2 cellular contexts compared by ENCODE assay signal in the genomic region with DNA sequence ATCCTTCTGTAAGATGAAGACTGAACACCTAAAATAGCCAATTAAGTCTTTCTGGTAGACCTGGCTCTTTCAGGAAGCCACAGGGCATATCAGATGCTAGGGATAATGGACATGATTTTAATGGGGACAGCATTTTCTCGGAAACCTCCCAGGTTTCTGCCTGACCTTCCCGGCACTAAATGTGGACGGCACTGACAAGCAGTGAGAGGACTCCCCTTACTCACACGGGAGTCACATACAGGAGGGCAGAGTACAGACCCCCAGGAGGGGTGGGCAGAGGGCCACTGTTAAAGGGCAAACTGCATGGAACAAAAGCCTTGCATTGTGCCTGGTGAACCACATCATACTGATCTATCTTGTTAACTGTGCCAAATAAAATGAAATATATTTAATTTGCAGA.
TF ChIP-seq lines count a peak whose summit lies in the region.

No MANE protein-coding gene starts in this region.

TF ChIP-seq in neural cell, 6 proteins besides CTCF, POLR2A, EP300 and RAD21 (continued from another document):
- TF ChIP-seq, protein P1, sequence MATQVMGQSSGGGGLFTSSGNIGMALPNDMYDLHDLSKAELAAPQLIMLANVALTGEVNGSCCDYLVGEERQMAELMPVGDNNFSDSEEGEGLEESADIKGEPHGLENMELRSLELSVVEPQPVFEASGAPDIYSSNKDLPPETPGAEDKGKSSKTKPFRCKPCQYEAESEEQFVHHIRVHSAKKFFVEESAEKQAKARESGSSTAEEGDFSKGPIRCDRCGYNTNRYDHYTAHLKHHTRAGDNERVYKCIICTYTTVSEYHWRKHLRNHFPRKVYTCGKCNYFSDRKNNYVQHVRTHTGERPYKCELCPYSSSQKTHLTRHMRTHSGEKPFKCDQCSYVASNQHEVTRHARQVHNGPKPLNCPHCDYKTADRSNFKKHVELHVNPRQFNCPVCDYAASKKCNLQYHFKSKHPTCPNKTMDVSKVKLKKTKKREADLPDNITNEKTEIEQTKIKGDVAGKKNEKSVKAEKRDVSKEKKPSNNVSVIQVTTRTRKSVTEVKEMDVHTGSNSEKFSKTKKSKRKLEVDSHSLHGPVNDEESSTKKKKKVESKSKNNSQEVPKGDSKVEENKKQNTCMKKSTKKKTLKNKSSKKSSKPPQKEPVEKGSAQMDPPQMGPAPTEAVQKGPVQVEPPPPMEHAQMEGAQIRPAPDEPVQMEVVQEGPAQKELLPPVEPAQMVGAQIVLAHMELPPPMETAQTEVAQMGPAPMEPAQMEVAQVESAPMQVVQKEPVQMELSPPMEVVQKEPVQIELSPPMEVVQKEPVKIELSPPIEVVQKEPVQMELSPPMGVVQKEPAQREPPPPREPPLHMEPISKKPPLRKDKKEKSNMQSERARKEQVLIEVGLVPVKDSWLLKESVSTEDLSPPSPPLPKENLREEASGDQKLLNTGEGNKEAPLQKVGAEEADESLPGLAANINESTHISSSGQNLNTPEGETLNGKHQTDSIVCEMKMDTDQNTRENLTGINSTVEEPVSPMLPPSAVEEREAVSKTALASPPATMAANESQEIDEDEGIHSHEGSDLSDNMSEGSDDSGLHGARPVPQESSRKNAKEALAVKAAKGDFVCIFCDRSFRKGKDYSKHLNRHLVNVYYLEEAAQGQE (IDR thresholded peaks at IDR 0.05; ENCODE audit: borderline replicate concordance), result no peak
- TF ChIP-seq MXI1 (conservative IDR thresholded peaks at IDR 0.05; ENCODE audit: poor library complexity, severe bottlenecking), result no peak
- TF ChIP-seq POLR2AphosphoS5 (IDR thresholded peaks at IDR 0.05), result no peak

TF ChIP-seq in SK-N-SH treated with all-trans-retinoic acid at 6 μM for 48 hours, 23 proteins besides CTCF, POLR2A, EP300 and RAD21 (continued from another document):
- TF ChIP-seq, protein P2, sequence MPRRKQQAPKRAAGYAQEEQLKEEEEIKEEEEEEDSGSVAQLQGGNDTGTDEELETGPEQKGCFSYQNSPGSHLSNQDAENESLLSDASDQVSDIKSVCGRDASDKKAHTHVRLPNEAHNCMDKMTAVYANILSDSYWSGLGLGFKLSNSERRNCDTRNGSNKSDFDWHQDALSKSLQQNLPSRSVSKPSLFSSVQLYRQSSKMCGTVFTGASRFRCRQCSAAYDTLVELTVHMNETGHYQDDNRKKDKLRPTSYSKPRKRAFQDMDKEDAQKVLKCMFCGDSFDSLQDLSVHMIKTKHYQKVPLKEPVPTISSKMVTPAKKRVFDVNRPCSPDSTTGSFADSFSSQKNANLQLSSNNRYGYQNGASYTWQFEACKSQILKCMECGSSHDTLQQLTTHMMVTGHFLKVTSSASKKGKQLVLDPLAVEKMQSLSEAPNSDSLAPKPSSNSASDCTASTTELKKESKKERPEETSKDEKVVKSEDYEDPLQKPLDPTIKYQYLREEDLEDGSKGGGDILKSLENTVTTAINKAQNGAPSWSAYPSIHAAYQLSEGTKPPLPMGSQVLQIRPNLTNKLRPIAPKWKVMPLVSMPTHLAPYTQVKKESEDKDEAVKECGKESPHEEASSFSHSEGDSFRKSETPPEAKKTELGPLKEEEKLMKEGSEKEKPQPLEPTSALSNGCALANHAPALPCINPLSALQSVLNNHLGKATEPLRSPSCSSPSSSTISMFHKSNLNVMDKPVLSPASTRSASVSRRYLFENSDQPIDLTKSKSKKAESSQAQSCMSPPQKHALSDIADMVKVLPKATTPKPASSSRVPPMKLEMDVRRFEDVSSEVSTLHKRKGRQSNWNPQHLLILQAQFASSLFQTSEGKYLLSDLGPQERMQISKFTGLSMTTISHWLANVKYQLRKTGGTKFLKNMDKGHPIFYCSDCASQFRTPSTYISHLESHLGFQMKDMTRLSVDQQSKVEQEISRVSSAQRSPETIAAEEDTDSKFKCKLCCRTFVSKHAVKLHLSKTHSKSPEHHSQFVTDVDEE (CRISPR knock-in tag; IDR thresholded peaks at IDR 0.05), result no peak
- TF ChIP-seq RARB (CRISPR knock-in tag; IDR thresholded peaks at IDR 0.05) (no peak), ESRRG (CRISPR knock-in tag; IDR thresholded peaks at IDR 0.05) (no peak), PPARA (CRISPR knock-in tag; IDR thresholded peaks at IDR 0.05; ENCODE audit: borderline replicate concordance) (no peak), CSDC2 (CRISPR knock-in tag; IDR thresholded peaks at IDR 0.05) (no peak)
- TF ChIP-seq, protein P3, sequence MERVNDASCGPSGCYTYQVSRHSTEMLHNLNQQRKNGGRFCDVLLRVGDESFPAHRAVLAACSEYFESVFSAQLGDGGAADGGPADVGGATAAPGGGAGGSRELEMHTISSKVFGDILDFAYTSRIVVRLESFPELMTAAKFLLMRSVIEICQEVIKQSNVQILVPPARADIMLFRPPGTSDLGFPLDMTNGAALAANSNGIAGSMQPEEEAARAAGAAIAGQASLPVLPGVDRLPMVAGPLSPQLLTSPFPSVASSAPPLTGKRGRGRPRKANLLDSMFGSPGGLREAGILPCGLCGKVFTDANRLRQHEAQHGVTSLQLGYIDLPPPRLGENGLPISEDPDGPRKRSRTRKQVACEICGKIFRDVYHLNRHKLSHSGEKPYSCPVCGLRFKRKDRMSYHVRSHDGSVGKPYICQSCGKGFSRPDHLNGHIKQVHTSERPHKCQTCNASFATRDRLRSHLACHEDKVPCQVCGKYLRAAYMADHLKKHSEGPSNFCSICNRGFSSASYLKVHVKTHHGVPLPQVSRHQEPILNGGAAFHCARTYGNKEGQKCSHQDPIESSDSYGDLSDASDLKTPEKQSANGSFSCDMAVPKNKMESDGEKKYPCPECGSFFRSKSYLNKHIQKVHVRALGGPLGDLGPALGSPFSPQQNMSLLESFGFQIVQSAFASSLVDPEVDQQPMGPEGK (CRISPR knock-in tag; IDR thresholded peaks at IDR 0.05; ENCODE audit: borderline replicate concordance), result no peak
